In the genomic region with DNA sequence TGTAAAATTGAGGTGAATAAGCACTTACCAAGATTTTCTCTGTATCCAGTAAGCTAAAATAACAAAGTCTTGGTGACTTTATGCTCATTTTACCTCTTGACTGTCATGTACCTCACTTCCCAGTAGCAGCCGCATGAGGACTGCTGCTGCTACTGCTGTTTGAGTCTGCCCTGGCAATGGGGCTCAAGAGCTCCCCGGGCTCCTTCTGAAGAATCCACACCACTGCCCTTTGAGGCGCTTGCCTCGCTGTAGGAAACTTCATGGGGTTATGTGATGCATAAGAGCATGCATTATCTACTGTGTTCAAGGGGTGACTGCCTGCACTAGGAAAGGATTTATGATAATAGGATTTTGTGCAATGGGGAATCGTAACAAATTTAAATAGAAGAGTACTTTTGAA, we compare ENCODE assay signal across 18 cellular contexts.
"Had no signal": no experiment of that assay in that cellular context is flagged by ENCODE, and none has a peak within 500 bp of the region (broad histone marks: within the 10 kb centered on the region; RNA-seq: fewer than 3 reads in every experiment).

No MANE protein-coding gene starts in this region.

- H3K9me3 Mint-ChIP-seq: dendritic cell treated with granulocyte-macrophage colony-stimulating factor and Interleukin-4, amounts not matched to agents 40 ng/mL and 50 ng/mL, for 4 days; natural killer cell had no signal

- H3K4me3 ChIP-seq: psoas muscle, spleen, upper lobe of left lung had no signal

- H3K36me3 ChIP-seq: spleen, upper lobe of left lung had no signal

- ATAC-seq: esophagus mucosa, left lobe of liver, natural killer cell, psoas muscle, sciatic nerve had no signal

- H3K4me3 Mint-ChIP-seq: dendritic cell treated with granulocyte-macrophage colony-stimulating factor and Interleukin-4, amounts not matched to agents 40 ng/mL and 50 ng/mL, for 4 days; natural killer cell had no signal

- H3K4me1 ChIP-seq: psoas muscle, upper lobe of left lung had no signal

- H3K9me3 ChIP-seq: psoas muscle, spleen, upper lobe of left lung had no signal

- DNase-seq: activated CD4-positive, alpha-beta T cell treated with anti-CD3 and anti-CD28 coated beads, Interleukin-2, amount 50 U/mL, for 4 hours; activated CD4-positive, CD25-positive, alpha-beta regulatory T cell; activated naive CD4-positive, alpha-beta T cell treated with anti-CD3 and anti-CD28 coated beads, Interleukin-2, amount 50 U/mL, for 16 hours; activated T-cell treated with anti-CD3 and anti-CD28 coated beads, Interleukin-2, amount 50 U/mL, for 1 hour; central memory CD4-positive, alpha-beta T cell; mammary epithelial cell; natural killer cell; occipital lobe; psoas muscle; spleen; stimulated activated CD4-positive, alpha-beta T cell treated with anti-CD3 and anti-CD28 coated beads, Interleukin-1b, Interleukin-23, amount 100 ng/mL, for 48 hours; stimulated activated naive CD4-positive, alpha-beta T cell treated with Interleukin-2 at 50 U/mL for 16 hours; T-helper 1 cell; upper lobe of left lung had no signal

- H3K36me3 Mint-ChIP-seq: natural killer cell had no signal

- H3K27ac ChIP-seq: psoas muscle, spleen, upper lobe of left lung had no signal

- H3K4me1 Mint-ChIP-seq: natural killer cell had no signal

- H3K27ac Mint-ChIP-seq: dendritic cell treated with granulocyte-macrophage colony-stimulating factor and Interleukin-4, amounts not matched to agents 40 ng/mL and 50 ng/mL, for 4 days; natural killer cell had no signal

- H3K27me3 ChIP-seq: spleen, upper lobe of left lung had no signal

- H3K27me3 Mint-ChIP-seq: dendritic cell treated with granulocyte-macrophage colony-stimulating factor and Interleukin-4, amounts not matched to agents 40 ng/mL and 50 ng/mL, for 4 days had no signal
